16 cellular contexts compared by ENCODE assay signal in genomic region chr18:61898576-61899205, GRCh38. TPM values are rescaled to one million over a fixed set of nuclear protein-coding genes. Genes with fewer than 3 reads are reported as not detected.
DNase-seq lines count a peak whose midpoint lies in the region; ATAC-seq, FAIRE-seq and TF ChIP-seq lines count a peak whose summit lies in the region.
"Had no signal": no experiment of that assay in that cellular context is flagged by ENCODE, and none has a peak within 500 bp of the region (broad histone marks: within the 10 kb centered on the region; RNA-seq: fewer than 3 reads in every experiment).

No MANE protein-coding gene starts in this region.

- DNase-seq in DMS153 (lab: John Stamatoyannopoulos, UW) = peak; percentile 3
- no peak for DNase-seq in DMS153 treated with DMSO at 0.1 percent for 48 hours (lab: John Stamatoyannopoulos, UW; ENCODE audit: unreplicated experiment)
- DNase-seq in RWPE1 (ENCODE audit: low spot score) = peak; percentile 12
- peak; percentile 8 for DNase-seq in HepG2 (ENCODE audit: low spot score)
- no peak for DNase-seq in type B pancreatic cell (ENCODE audit: extremely low spot score, unreplicated experiment)
- no peak for DNase-seq in endothelial cell (ENCODE audit: low spot score)
- DNase-seq: activated CD8-positive, alpha-beta T cell treated with anti-CD3 and anti-CD28 coated beads, Interleukin-2, amount 10 ng/mL, durations not matched to agents 7 days and 5 days; CD4-positive, CD25-positive, alpha-beta regulatory T cell; effector memory CD8-positive, alpha-beta T cell; foreskin melanocyte; NCI-H1092 treated with DMSO at 0.1 percent for 48 hours; NCI-H2171 treated with DMSO at 0.1 percent for 48 hours had no signal

- TF ChIP-seq EP300 in HepG2 (IDR thresholded peaks at IDR 0.05; ENCODE audit: low read depth in 2 of 2, low read length in 2 of 2) (no peak), HepG2 (CRISPR knock-in tag; IDR thresholded peaks at IDR 0.05; ENCODE audit: borderline replicate concordance) (no peak)

- peaks cover 10% of the 10 kb centered on the region for H3K9me3 Mint-ChIP-seq in type B pancreatic cell
- no peaks in the 10 kb centered on the region for H3K9me3 Mint-ChIP-seq in endothelial cell (ENCODE audit: unreplicated experiment)
- H3K9me3 Mint-ChIP-seq: CD4-positive, CD25-positive, alpha-beta regulatory T cell; central memory CD8-positive, alpha-beta T cell; effector memory CD8-positive, alpha-beta T cell had no signal

- no peak for TF ChIP-seq CTCF in RWPE1 (conservative IDR thresholded peaks at IDR 0.05; ENCODE audit: low read depth)
- no peak for TF ChIP-seq CTCF in HepG2 (CRISPR knock-in tag; IDR thresholded peaks at IDR 0.05)
- TF ChIP-seq CTCF in type B pancreatic cell (conservative IDR thresholded peaks at IDR 0.05) = no peak
- no peak for TF ChIP-seq CTCF in endothelial cell (IDR thresholded peaks at IDR 0.05; ENCODE audit: unreplicated experiment)

- no peak overlapping the region for H3K27ac ChIP-seq in RWPE1
- H3K27ac ChIP-seq in HepG2 (ENCODE audit: extremely low read length, insufficient read depth, low read length) = no peak overlapping the region
- H3K27ac ChIP-seq: neutrophil had no signal

- H3K27me3 Mint-ChIP-seq in type B pancreatic cell (peaks cover 8% of the 10 kb centered on the region), endothelial cell (ENCODE audit: unreplicated experiment) (peaks cover 3% of the 10 kb centered on the region)

- H3K36me3 ChIP-seq in HepG2 (replicated peaks in 1 of 2; ENCODE audit: control insufficient read depth in 1 of 2, insufficient read depth in 2 of 2, low read length in 2 of 2) = no peaks in the 10 kb centered on the region
- H3K36me3 ChIP-seq: neutrophil had no signal

- POLR2A ChIA-PET in RWPE1 (lab: Yijun Ruan, JAX; ENCODE audit: low non-redundant PET) = no interaction called here
- POLR2A ChIA-PET in HepG2 (lab: Yijun Ruan, JAX) = no interaction called here

- no peaks in the 10 kb centered on the region for H3K79me2 ChIP-seq in HepG2 (ENCODE audit: insufficient read depth, low read length)

- in situ Hi-C loops in HepG2 (cut with HindIII; ENCODE audit: extremely low pct_ligation_motif_present, low pct_unique_long_range_greater_than_20kb) = no loop called here

- TF ChIP-seq POLR2A in HepG2 (IDR thresholded peaks at IDR 0.05; ENCODE audit: insufficient read depth in 1 of 2, low read depth in 2 of 2, low read length in 2 of 2) = no peak

- WGBS in HepG2 (ENCODE audit: low lambda C conversion rate) = 22% methylated on average over 8 of the region's 8 CpGs

- CTCF ChIA-PET in RWPE1 (lab: Yijun Ruan, JAX) = no interaction called here
- CTCF ChIA-PET in HepG2 (lab: Yijun Ruan, JAX; ENCODE audit: low intra/inter-chr PET ratio, low total read pairs) = no interaction called here

- no TSS peak for BruUV-seq in HepG2 (replicated peaks; lab: Mats Ljungman, UMichigan)

- no peak for TF ChIP-seq RAD21 in HepG2 (CRISPR knock-in tag; IDR thresholded peaks at IDR 0.05)

- no peaks in the 10 kb centered on the region for H4K20me1 ChIP-seq in HepG2 (ENCODE audit: insufficient read depth, low read length)

- peaks cover 4% of the 10 kb centered on the region for H3K36me3 Mint-ChIP-seq in type B pancreatic cell
- no peaks in the 10 kb centered on the region for H3K36me3 Mint-ChIP-seq in endothelial cell (ENCODE audit: low read depth, unreplicated experiment)
- H3K36me3 Mint-ChIP-seq: CD4-positive, CD25-positive, alpha-beta regulatory T cell had no signal

- H3K4me1 Mint-ChIP-seq in type B pancreatic cell (ENCODE audit: unreplicated experiment) (peaks cover 21% of the 10 kb centered on the region), endothelial cell (ENCODE audit: unreplicated experiment) (peaks cover 3% of the 10 kb centered on the region)

- H3K4me2 ChIP-seq in HepG2 (ENCODE audit: low read depth, low read length) = no peak overlapping the region

- H3K9me3 ChIP-seq in HepG2 (ENCODE audit: low read length) = no peaks in the 10 kb centered on the region
- H3K9me3 ChIP-seq: neutrophil had no signal

- H3K27ac Mint-ChIP-seq in type B pancreatic cell (peak overlapping the region; percentile 29), endothelial cell (ENCODE audit: unreplicated experiment) (no peak overlapping the region)
- H3K27ac Mint-ChIP-seq: activated CD8-positive, alpha-beta T cell treated with anti-CD3 and anti-CD28 coated beads, Interleukin-2, amount 10 ng/mL, durations not matched to agents 7 days and 5 days; effector memory CD8-positive, alpha-beta T cell had no signal

- intact Hi-C loops in HepG2 (cut with micrococcal nuclease; ENCODE audit: unreplicated experiment) = no loop called here

- peaks cover 2 to 13% of the 10 kb centered on the region in 2 experiments; a peak in 2 of 5 replicates for H3K27me3 ChIP-seq in HepG2 (ENCODE audit: control insufficient read depth in 1 of 2, insufficient read depth in 2 of 2, low read length in 2 of 2)

- H3K9ac ChIP-seq in HepG2 (ENCODE audit: insufficient read depth, low read depth, low read length) = no peak overlapping the region

- FAIRE-seq in HepG2 (lab: Jason Lieb, UNC) = no peak

- H3K4me1 ChIP-seq in HepG2 (ENCODE audit: insufficient read depth, low read length) = no peaks in the 10 kb centered on the region

- H3K4me3 ChIP-seq in HepG2 (replicated peaks in 1 of 3; ENCODE audit: insufficient read depth in 1 of 3, low read depth in 2 of 3, low read length in 3 of 3) = no peak overlapping the region

- H2AFZ ChIP-seq in HepG2 (ENCODE audit: low read length) = no peak overlapping the region

- H3K4me3 Mint-ChIP-seq in type B pancreatic cell (peak overlapping the region; percentile 7), endothelial cell (ENCODE audit: unreplicated experiment) (no peak overlapping the region)
- H3K4me3 Mint-ChIP-seq: activated CD8-positive, alpha-beta T cell treated with anti-CD3 and anti-CD28 coated beads, Interleukin-2, amount 10 ng/mL, durations not matched to agents 7 days and 5 days; CD4-positive, CD25-positive, alpha-beta regulatory T cell; central memory CD8-positive, alpha-beta T cell; effector memory CD8-positive, alpha-beta T cell had no signal

- peak; percentile 54 for ATAC-seq in HepG2
- ATAC-seq in GM18868 (IDR thresholded peaks at IDR 0.05; ENCODE audit: unreplicated experiment) = no peak
- ATAC-seq in HG03432 (IDR thresholded peaks at IDR 0.05; ENCODE audit: unreplicated experiment) = no peak
- ATAC-seq: activated CD8-positive, alpha-beta T cell treated with anti-CD3 and anti-CD28 coated beads, Interleukin-2, amount 10 ng/mL, durations not matched to agents 7 days and 5 days; effector memory CD8-positive, alpha-beta T cell had no signal

TF ChIP-seq in HepG2, 621 proteins besides CTCF, POLR2A, EP300 and RAD21 (continues in another document):
- peak; percentile 92 for TF ChIP-seq KAT2B (IDR thresholded peaks at IDR 0.05; ENCODE audit: borderline replicate concordance, low read depth, low read length)
- no peak for TF ChIP-seq PHF5A (CRISPR knock-in tag; IDR thresholded peaks at IDR 0.05; ENCODE audit: low read depth, unreplicated experiment)
- peak; percentile 67 for TF ChIP-seq NFE2L2 (IDR thresholded peaks at IDR 0.05; ENCODE audit: low read length)
- TF ChIP-seq ZNF383 (CRISPR knock-in tag; IDR thresholded peaks at IDR 0.05; ENCODE audit: borderline replicate concordance) = no peak
- peak; percentile 12; the same call in 1 of the 2 replicates for TF ChIP-seq RARA (CRISPR knock-in tag; IDR thresholded peaks at IDR 0.05)
- TF ChIP-seq ZFP90 (CRISPR knock-in tag; IDR thresholded peaks at IDR 0.05; ENCODE audit: borderline replicate concordance) = no peak
- peak; percentile 58; the same call in 1 of the 2 replicates for TF ChIP-seq HNF4G (IDR thresholded peaks at IDR 0.05; ENCODE audit: borderline replicate concordance, low read depth, low read length)
- TF ChIP-seq HNF4G (CRISPR knock-in tag; IDR thresholded peaks at IDR 0.05; ENCODE audit: borderline replicate concordance, low read depth) = no peak
- no peak for TF ChIP-seq RAD51 (IDR thresholded peaks at IDR 0.05; ENCODE audit: borderline replicate concordance)
- 0 out of 4 replicates have a peak, but pooled peaks of 1 of the 2 experiments have one; percentile 13 for TF ChIP-seq MAFK (conservative IDR thresholded peaks at IDR 0.05 in 1 of 2, IDR thresholded peaks at IDR 0.05 in 1 of 2; ENCODE audit: low read length in 2 of 2)

RNA-seq across cellular contexts. Expression of gene RNF152, which starts 5.9 kb away (rescaled TPM):
- not detected in 2 replicates for total RNA-seq in HepG2 (2016; rRNA removed; fragmentation: Illumina TruSeq; extraction: Trizol)
- total RNA-seq in HepG2 (2016; cell fraction: cytosol; rRNA removed; fragmentation: Illumina TruSeq; extraction: Trizol; ENCODE audit: low read depth) = not detected in 2 replicates
- total RNA-seq in HepG2 (2016; cell fraction: insoluble cytoplasmic fraction; rRNA removed; fragmentation: Illumina TruSeq; extraction: Trizol) = not detected in 2 replicates
- total RNA-seq in HepG2 (2016; cell fraction: membrane; rRNA removed; fragmentation: Illumina TruSeq; extraction: Trizol) = not detected in 2 replicates
- total RNA-seq in HepG2 (2016; cell fraction: nucleus; rRNA removed; fragmentation: Illumina TruSeq; extraction: Trizol) = not detected in 2 replicates
- polyA plus RNA-seq in HepG2 (2011; rRNA removed) = 0.04 and 0.08 TPM in 2 replicates
- 0.07 and 0.08 TPM in 2 replicates for polyA plus RNA-seq in HepG2 (2011; cell fraction: cytosol; rRNA removed)
- not detected in 2 replicates for polyA plus RNA-seq in HepG2 (2011; cell fraction: nucleus; rRNA removed)
- not detected in 2 replicates for polyA plus RNA-seq in HepG2 (2012)
- not detected in 2 replicates for polyA plus RNA-seq in HepG2 (2016; cell fraction: cytosol; fragmentation: Illumina TruSeq; extraction: Trizol; ENCODE audit: low read depth)
- polyA plus RNA-seq in HepG2 (2016; cell fraction: insoluble cytoplasmic fraction; fragmentation: Illumina TruSeq; extraction: Trizol; ENCODE audit: low read depth) = not detected in 2 replicates
- not detected in 2 replicates for polyA plus RNA-seq in HepG2 (2016; cell fraction: membrane; fragmentation: Illumina TruSeq; extraction: Trizol; ENCODE audit: low read depth)
- polyA plus RNA-seq in HepG2 (2016; cell fraction: nucleus; fragmentation: Illumina TruSeq; extraction: Trizol; ENCODE audit: insufficient read depth, low read depth) = not detected in 2 replicates
- polyA minus RNA-seq in HepG2 (2011; rRNA and poly(A)+ RNA removed; ENCODE audit: low replicate concordance) = 0.82 TPM in 1 of 2 replicates, not detected in the other
- polyA minus RNA-seq in HepG2 (2011; cell fraction: cytosol; rRNA and poly(A)+ RNA removed) = not detected in 2 replicates
- 0.62 and 0.64 TPM in 2 replicates for polyA minus RNA-seq in HepG2 (2011; cell fraction: nucleus; rRNA and poly(A)+ RNA removed)
- 23.6 and 28.9 TPM in 2 replicates for total RNA-seq in type B pancreatic cell (ENCODE audit: low replicate concordance)
- total RNA-seq in endothelial cell (ENCODE audit: unreplicated experiment) = 4.1 TPM
- total RNA-seq: activated CD8-positive, alpha-beta T cell treated with anti-CD3 and anti-CD28 coated beads, Interleukin-2, amount 10 ng/mL, durations not matched to agents 7 days and 5 days had no signal
- polyA plus RNA-seq: CD4-positive, CD25-positive, alpha-beta regulatory T cell had no signal

Comparison
In these comparisons a context has a peak if more than half of its experiments do, and no peak if none do; other contexts are left out.
1. DNase-seq: peak in DMS153 (single experiment), RWPE1 (single experiment) and HepG2 (single experiment); none in DMS153 treated with DMSO at 0.1 percent for 48 hours (single experiment), type B pancreatic cell (single experiment) and endothelial cell (single experiment).